In genomic region chr10:132121511-132121830, GRCh38 we compare ENCODE assay signal across 2 cellular contexts.
TF ChIP-seq lines count a peak whose summit lies in the region.

No MANE protein-coding gene starts in this region.

TF ChIP-seq in WTC11, 78 proteins besides CTCF, POLR2A, EP300 and RAD21 (continued from another document):
- TF ChIP-seq, protein P1, sequence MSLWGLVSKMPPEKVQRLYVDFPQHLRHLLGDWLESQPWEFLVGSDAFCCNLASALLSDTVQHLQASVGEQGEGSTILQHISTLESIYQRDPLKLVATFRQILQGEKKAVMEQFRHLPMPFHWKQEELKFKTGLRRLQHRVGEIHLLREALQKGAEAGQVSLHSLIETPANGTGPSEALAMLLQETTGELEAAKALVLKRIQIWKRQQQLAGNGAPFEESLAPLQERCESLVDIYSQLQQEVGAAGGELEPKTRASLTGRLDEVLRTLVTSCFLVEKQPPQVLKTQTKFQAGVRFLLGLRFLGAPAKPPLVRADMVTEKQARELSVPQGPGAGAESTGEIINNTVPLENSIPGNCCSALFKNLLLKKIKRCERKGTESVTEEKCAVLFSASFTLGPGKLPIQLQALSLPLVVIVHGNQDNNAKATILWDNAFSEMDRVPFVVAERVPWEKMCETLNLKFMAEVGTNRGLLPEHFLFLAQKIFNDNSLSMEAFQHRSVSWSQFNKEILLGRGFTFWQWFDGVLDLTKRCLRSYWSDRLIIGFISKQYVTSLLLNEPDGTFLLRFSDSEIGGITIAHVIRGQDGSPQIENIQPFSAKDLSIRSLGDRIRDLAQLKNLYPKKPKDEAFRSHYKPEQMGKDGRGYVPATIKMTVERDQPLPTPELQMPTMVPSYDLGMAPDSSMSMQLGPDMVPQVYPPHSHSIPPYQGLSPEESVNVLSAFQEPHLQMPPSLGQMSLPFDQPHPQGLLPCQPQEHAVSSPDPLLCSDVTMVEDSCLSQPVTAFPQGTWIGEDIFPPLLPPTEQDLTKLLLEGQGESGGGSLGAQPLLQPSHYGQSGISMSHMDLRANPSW (CRISPR knock-in tag; conservative IDR thresholded peaks at IDR 0.05; ENCODE audit: low read depth), result no peak
- TF ChIP-seq E2F1 (CRISPR knock-in tag; IDR thresholded peaks at IDR 0.05), result no peak

TF ChIP-seq in HepG2, 621 proteins besides CTCF, POLR2A, EP300 and RAD21 (continued from another document):
- TF ChIP-seq, protein P2, sequence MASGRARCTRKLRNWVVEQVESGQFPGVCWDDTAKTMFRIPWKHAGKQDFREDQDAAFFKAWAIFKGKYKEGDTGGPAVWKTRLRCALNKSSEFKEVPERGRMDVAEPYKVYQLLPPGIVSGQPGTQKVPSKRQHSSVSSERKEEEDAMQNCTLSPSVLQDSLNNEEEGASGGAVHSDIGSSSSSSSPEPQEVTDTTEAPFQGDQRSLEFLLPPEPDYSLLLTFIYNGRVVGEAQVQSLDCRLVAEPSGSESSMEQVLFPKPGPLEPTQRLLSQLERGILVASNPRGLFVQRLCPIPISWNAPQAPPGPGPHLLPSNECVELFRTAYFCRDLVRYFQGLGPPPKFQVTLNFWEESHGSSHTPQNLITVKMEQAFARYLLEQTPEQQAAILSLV (CRISPR knock-in tag; IDR thresholded peaks at IDR 0.05; ENCODE audit: borderline replicate concordance), result no peak
- TF ChIP-seq ZZZ3 (CRISPR knock-in tag; IDR thresholded peaks at IDR 0.05; ENCODE audit: borderline replicate concordance) (no peak), TSC22D2 (CRISPR knock-in tag; IDR thresholded peaks at IDR 0.05; ENCODE audit: borderline replicate concordance) (no peak), MIER3 (CRISPR knock-in tag; IDR thresholded peaks at IDR 0.05; ENCODE audit: borderline replicate concordance) (no peak), DNMT1 (CRISPR knock-in tag; IDR thresholded peaks at IDR 0.05) (no peak), ZMYM4 (CRISPR knock-in tag; IDR thresholded peaks at IDR 0.05) (no peak), SATB2 (CRISPR knock-in tag; IDR thresholded peaks at IDR 0.05) (no peak)
